Comparison of ENCODE assay signal across 28 cellular contexts in genomic region chr3:101845405-101845804, GRCh38.
"Had no signal": no experiment of that assay in that cellular context is flagged by ENCODE, and none has a peak within 500 bp of the region (broad histone marks: within the 10 kb centered on the region; RNA-seq: fewer than 3 reads in every experiment).

No MANE protein-coding gene starts in this region.

- H3K4me3 ChIP-seq: left ventricle myocardium inferior, lung, pancreas, prostate gland, skin epidermis, spleen, suprapubic skin, thoracic aorta, tibial artery, upper lobe of left lung, vagina had no signal

- H3K27me3 ChIP-seq: pancreas, spleen, suprapubic skin, tibial artery, upper lobe of left lung, vagina had no signal

- H3K9me3 ChIP-seq: left ventricle myocardium inferior, pancreas, prostate gland, suprapubic skin, thoracic aorta, tibial artery, upper lobe of left lung, vagina had no signal

- H3K4me3 Mint-ChIP-seq: immature natural killer cell; mesothelial cell of epicardium; naive thymus-derived CD8-positive, alpha-beta T cell; nephron; neural crest cell; stimulated activated effector memory CD8-positive, alpha-beta T cell treated with anti-CD3 and anti-CD28 coated beads, Interleukin-12 subunit alpha, Interleukin-12 subunit beta, amount 100 ng/mL, for 72 hours; stimulated activated naive CD8-positive, alpha-beta T cell treated with anti-CD3 and anti-CD28 coated beads, Interleukin-15, Interleukin-2, amounts not matched to agents 100 ng/mL and 50 ng/mL, for 24 hours had no signal

- H3K27ac ChIP-seq: left ventricle myocardium inferior, prostate gland, skin epidermis, spleen, suprapubic skin, thoracic aorta, tibial artery, upper lobe of left lung, vagina had no signal

- H3K27ac Mint-ChIP-seq: mesothelial cell of epicardium; nephron; stimulated activated effector memory CD8-positive, alpha-beta T cell treated with anti-CD3 and anti-CD28 coated beads, Interleukin-12 subunit alpha, Interleukin-12 subunit beta, amount 100 ng/mL, for 72 hours; stimulated activated naive CD8-positive, alpha-beta T cell treated with anti-CD3 and anti-CD28 coated beads, Interleukin-15, Interleukin-2, amounts not matched to agents 100 ng/mL and 50 ng/mL, for 24 hours had no signal

- H3K27me3 Mint-ChIP-seq: naive thymus-derived CD8-positive, alpha-beta T cell; stimulated activated naive CD8-positive, alpha-beta T cell treated with anti-CD3 and anti-CD28 coated beads, Interleukin-15, Interleukin-2, amounts not matched to agents 100 ng/mL and 50 ng/mL, for 24 hours had no signal

- H3K9me3 Mint-ChIP-seq: immature natural killer cell; stimulated activated effector memory CD8-positive, alpha-beta T cell treated with anti-CD3 and anti-CD28 coated beads, Interleukin-12 subunit alpha, Interleukin-12 subunit beta, amount 100 ng/mL, for 72 hours; stimulated activated naive CD8-positive, alpha-beta T cell treated with anti-CD3 and anti-CD28 coated beads, Interleukin-15, Interleukin-2, amounts not matched to agents 100 ng/mL and 50 ng/mL, for 24 hours had no signal

- H3K36me3 ChIP-seq: left ventricle myocardium inferior, pancreas, prostate gland, spleen, suprapubic skin, thoracic aorta, upper lobe of left lung, vagina had no signal

- DNase-seq: hypothalamus; immature natural killer cell; kidney; left ventricle myocardium inferior; mesendoderm; naive thymus-derived CD8-positive, alpha-beta T cell; nucleus accumbens; pancreas; posterior cingulate gyrus; retina; right cardiac atrium; spleen; stimulated activated CD4-positive, alpha-beta T cell treated with anti-CD3 and anti-CD28 coated beads, Interleukin-4, amount 100 ng/mL, for 24 hours; stimulated activated naive CD4-positive, alpha-beta T cell; tibial artery; upper lobe of left lung had no signal

- ATAC-seq: naive thymus-derived CD8-positive, alpha-beta T cell; pancreas; right cardiac atrium; sciatic nerve; stimulated activated effector memory CD8-positive, alpha-beta T cell treated with anti-CD3 and anti-CD28 coated beads, Interleukin-12 subunit alpha, Interleukin-12 subunit beta, amount 100 ng/mL, for 72 hours had no signal
